8 cellular contexts compared by ENCODE assay signal in genomic region chr19:41957838-41958366, GRCh38. TPM values are rescaled to one million over a fixed set of nuclear protein-coding genes. Genes with fewer than 3 reads are reported as not detected.
A peak's percentile ranks its signal among the peaks of the same experiment; 100 is the strongest.
DNase-seq lines count a peak whose midpoint lies in the region; ATAC-seq and TF ChIP-seq lines count a peak whose summit lies in the region.

No MANE protein-coding gene starts in this region.

- H4K20me1 ChIP-seq in mammary epithelial cell (ENCODE audit: insufficient read depth, low read length) = no peaks in the 10 kb centered on the region

- dilution Hi-C loops in mammary epithelial cell (cut with HindIII; ENCODE audit: low sequenced_read_pairs) = loop anchor here (5.0 to 10.0 kb wide), 4 partner anchors 81 to 297 kb away; partner anchors contain the start of genes CD79A, CEACAM6 and ERF

- no peak for ATAC-seq in GM18498 (IDR thresholded peaks at IDR 0.05; ENCODE audit: unreplicated experiment)

- H3K4me1 ChIP-seq in SJCRH30 (peaks cover 5% of the 10 kb centered on the region; the same call in 1 of the 2 replicates), mammary epithelial cell (ENCODE audit: insufficient read depth, low read length) (peaks cover 14% of the 10 kb centered on the region)

- no TSS peak for BruUV-seq in mammary epithelial cell (replicated peaks; lab: Mats Ljungman, UMichigan)

- H3K27me3 ChIP-seq in SJCRH30 = no peaks in the 10 kb centered on the region
- H3K27me3 ChIP-seq in mammary epithelial cell (ENCODE audit: insufficient read depth, low read length) = no peaks in the 10 kb centered on the region

- H3K27ac ChIP-seq in SJCRH30 = no peak overlapping the region
- H3K27ac ChIP-seq in mammary epithelial cell (ENCODE audit: insufficient read depth, low read depth, low read length) = peak overlapping the region; percentile 77

- in situ Hi-C loops in mammary epithelial cell (cut with MboI; ENCODE audit: low sequenced_read_pairs in 2 of 2) = no loop called here

- DNase-seq in stimulated activated CD4-positive, alpha-beta T cell treated with anti-CD3 and anti-CD28 coated beads, Interleukin-15, amount 100 ng/mL, for 24 hours = peak; percentile 61
- DNase-seq in stimulated activated CD4-positive, alpha-beta T cell treated with anti-CD3 and anti-CD28 coated beads, Interleukin-12 subunit alpha, Interleukin-12 subunit beta, amount 100 ng/mL, for 4 hours = no peak
- peak; percentile 89 for DNase-seq in M059J (ENCODE audit: low read depth)
- DNase-seq in SJCRH30 = peak; percentile 73 to 84
- peak; percentile 88 for DNase-seq in mammary epithelial cell
- peak; percentile 62 for DNase-seq in retinal pigment epithelial cell (ENCODE audit: low read depth)

- CTCF ChIA-PET in mammary epithelial cell (lab: Charles Lee; ENCODE audit: low non-redundant PET) = interaction anchor here (0.6 kb wide), 3 partner anchors 72 to 1533 kb away, joined by 3 read pairs; no protein-coding TSS in a partner anchor

- TF ChIP-seq CTCF in mammary epithelial cell (conservative IDR thresholded peaks at IDR 0.05 in 1 of 2, IDR thresholded peaks at IDR 0.05 in 1 of 2; ENCODE audit: extremely low read depth in 1 of 2, insufficient read depth in 1 of 2, low read depth in 1 of 2, low read length in 2 of 2) = peak; percentile 93 to 97
- peak; percentile 92 for TF ChIP-seq CTCF in retinal pigment epithelial cell (conservative IDR thresholded peaks at IDR 0.05; ENCODE audit: low read depth, low read length)

- no peak overlapping the region for H3K9ac ChIP-seq in mammary epithelial cell (ENCODE audit: insufficient read depth, low read length)

- 0% methylated on average over 10 of the region's 10 CpGs for WGBS in mammary epithelial cell (ENCODE audit: low coverage, missing lambda C conversion rate)

- H3K9me3 ChIP-seq in SJCRH30 (replicated peaks) = no peaks in the 10 kb centered on the region
- H3K9me3 ChIP-seq in mammary epithelial cell (replicated peaks; ENCODE audit: insufficient read depth, low read length) = no peaks in the 10 kb centered on the region
- H3K9me3 ChIP-seq in iPS-18c (ENCODE audit: control insufficient read depth, insufficient read depth, low read length) = no peaks in the 10 kb centered on the region

- peak overlapping the region; percentile 97 for H3K4me2 ChIP-seq in mammary epithelial cell (ENCODE audit: insufficient read depth, low read depth, low read length)

- intact Hi-C loops in mammary epithelial cell (cut with micrococcal nuclease) = loop anchor here (1.0 to 5.0 kb wide), 7 partner anchors 39 to 165 kb away; partner anchors contain the start of gene ZNF574

- peaks cover 9% of the 10 kb centered on the region for H3K79me2 ChIP-seq in mammary epithelial cell (ENCODE audit: insufficient read depth, low read length)

- H3K36me3 ChIP-seq in SJCRH30 (0 out of 2 replicates have a peak, but pooled peaks cover 2% of the 10 kb centered on the region), mammary epithelial cell (ENCODE audit: insufficient read depth, low read length) (peaks cover 2% of the 10 kb centered on the region)

- H3K4me3 ChIP-seq in SJCRH30 = peak overlapping the region; percentile 72
- H3K4me3 ChIP-seq in mammary epithelial cell (replicated peaks in 1 of 3; ENCODE audit: insufficient read depth in 1 of 3, low read depth in 2 of 3, low read length in 3 of 3) = peak overlapping the region; percentile 62 to 93 (median 76)
- H3K4me3 ChIP-seq in iPS-18c (ENCODE audit: insufficient read depth, low read depth, low read length) = peak overlapping the region; percentile 98
- H3K4me3 ChIP-seq in retinal pigment epithelial cell (ENCODE audit: low read length) = peak overlapping the region; percentile 85

- peak overlapping the region; percentile 82 for H2AFZ ChIP-seq in mammary epithelial cell (ENCODE audit: low read depth, low read length)

RNA-seq across cellular contexts. Expression of gene RABAC1, which starts 1.2 kb away (rescaled TPM):
- total RNA-seq in M059J (2014; rRNA removed; shearing (Covaris generic)) = 237 and 244 TPM in 2 replicates
- 106 and 129 TPM in 2 replicates for total RNA-seq in SJCRH30 (2014; rRNA removed; shearing (Covaris generic))
- 100 to 1,000 TPM in 1 of 2 donors, 10 to 100 TPM in 1; 74.8 to 154 TPM for total RNA-seq in mammary epithelial cell
- polyA plus RNA-seq in mammary epithelial cell = 154 TPM
- 102 TPM for polyA minus RNA-seq in mammary epithelial cell

RNA-seq across cellular contexts. Expression of gene ERFL, which starts 29.7 kb away (rescaled TPM):
- not detected in 2 replicates for total RNA-seq in M059J (2014; rRNA removed; shearing (Covaris generic))
- not detected in 2 replicates for total RNA-seq in SJCRH30 (2014; rRNA removed; shearing (Covaris generic))
- not detected for total RNA-seq in mammary epithelial cell
- polyA plus RNA-seq in mammary epithelial cell = 0.03 TPM
- polyA minus RNA-seq in mammary epithelial cell = not detected

RNA-seq across cellular contexts. Expression of gene ATP1A3, which starts 36.1 kb away (rescaled TPM):
- 0.05 TPM in 1 of 2 replicates, not detected in the other for total RNA-seq in M059J (2014; rRNA removed; shearing (Covaris generic))
- 11.2 and 12.1 TPM in 2 replicates for total RNA-seq in SJCRH30 (2014; rRNA removed; shearing (Covaris generic))
- under 1 TPM in 1 of 2 donors, not detected in 1; 0.87 TPM for total RNA-seq in mammary epithelial cell
- polyA plus RNA-seq in mammary epithelial cell = 0.08 TPM
- polyA minus RNA-seq in mammary epithelial cell = not detected
